8 cellular contexts compared by ENCODE assay signal in genomic region chr16:19804538-19805323, GRCh38.
DNase-seq lines count a peak whose midpoint lies in the region; ATAC-seq, FAIRE-seq and TF ChIP-seq lines count a peak whose summit lies in the region.

No MANE protein-coding gene starts in this region.

- no peak overlapping the region for H2BK5ac ChIP-seq in IMR-90 (ENCODE audit: low read depth, low read length, poor library complexity, severe bottlenecking)

- H3K27me3 ChIP-seq in IMR-90 (ENCODE audit: control insufficient read depth, insufficient read depth, low read length) (no peaks in the 10 kb centered on the region), HepG2 (ENCODE audit: control insufficient read depth in 1 of 2, insufficient read depth in 2 of 2, low read length in 2 of 2) (no peaks in the 10 kb centered on the region), thyroid gland (no peaks in the 10 kb centered on the region)

- BruUV-seq in IMR-90 (replicated peaks; lab: Mats Ljungman, UMichigan), result no TSS peak
- no TSS peak for BruUV-seq in HepG2 (replicated peaks; lab: Mats Ljungman, UMichigan)

- no peaks in the 10 kb centered on the region for H3K9me3 Mint-ChIP-seq in activated naive CD4-positive, alpha-beta T cell treated with anti-CD3 and anti-CD28 coated beads, Interleukin-2, amount 50 U/mL, for 24 hours

- H3K56ac ChIP-seq in IMR-90 (ENCODE audit: extremely low read depth, insufficient read depth, low read length), result no peak overlapping the region; the same call in 1 of the 2 replicates

- H4K5ac ChIP-seq in IMR-90 (ENCODE audit: low read depth, low read length), result no peak overlapping the region

- no peak overlapping the region for H2BK15ac ChIP-seq in IMR-90 (ENCODE audit: low read depth, low read length)

- H3K9me1 ChIP-seq in IMR-90 (ENCODE audit: insufficient read depth, low read length), result peaks cover 4% of the 10 kb centered on the region; the same call in 1 of the 2 replicates

- no peak overlapping the region for H2AK9ac ChIP-seq in IMR-90 (replicated peaks; ENCODE audit: low read depth, low read length, poor library complexity)

- no peak overlapping the region for H4K8ac ChIP-seq in IMR-90 (ENCODE audit: low read depth in 2 of 2, low read length in 2 of 2)

- in situ Hi-C loops in IMR-90 (cut with MboI; ENCODE audit: low sequenced_read_pairs), result no loop called here
- in situ Hi-C loops in HepG2 (cut with HindIII; ENCODE audit: extremely low pct_ligation_motif_present, low pct_unique_long_range_greater_than_20kb), result no loop called here

- peaks cover 8% of the 10 kb centered on the region for H3K9me3 ChIP-seq in IMR-90 (ENCODE audit: control insufficient read depth, insufficient read depth, low read length)
- peaks cover 15% of the 10 kb centered on the region for H3K9me3 ChIP-seq in HepG2 (ENCODE audit: low read length)
- no peaks in the 10 kb centered on the region for H3K9me3 ChIP-seq in thyroid gland

- H2AFZ ChIP-seq in IMR-90 (replicated peaks; ENCODE audit: low read length, poor library complexity) (no peak overlapping the region), HepG2 (ENCODE audit: low read length) (no peak overlapping the region)

- H2AK5ac ChIP-seq in IMR-90 (ENCODE audit: low read depth, low read length), result peak overlapping the region; percentile 28; the same call in 1 of the 2 replicates

- H3K36me3 ChIP-seq in IMR-90 (ENCODE audit: control insufficient read depth, insufficient read depth, low read length) (no peaks in the 10 kb centered on the region), HepG2 (replicated peaks in 1 of 2; ENCODE audit: control insufficient read depth in 1 of 2, insufficient read depth in 2 of 2, low read length in 2 of 2) (no peaks in the 10 kb centered on the region), thyroid gland (no peaks in the 10 kb centered on the region)

- no peak overlapping the region for H4K91ac ChIP-seq in IMR-90 (ENCODE audit: insufficient read depth, low read depth, low read length)

- H3K79me2 ChIP-seq in HepG2 (ENCODE audit: insufficient read depth, low read length), result no peaks in the 10 kb centered on the region

- no peak for TF ChIP-seq EP300 in HepG2 (IDR thresholded peaks at IDR 0.05; ENCODE audit: low read depth in 2 of 2, low read length in 2 of 2)
- TF ChIP-seq EP300 in HepG2 (CRISPR knock-in tag; IDR thresholded peaks at IDR 0.05; ENCODE audit: borderline replicate concordance), result no peak

- no peak for DNase-seq in IMR-90
- peak; percentile 51 for DNase-seq in NOMO-1 treated with dmso at 0.1 percent for 144 hours (lab: John Stamatoyannopoulos, UW; ENCODE audit: unreplicated experiment)
- no peak for DNase-seq in HepG2 (ENCODE audit: low spot score)
- peak; percentile 55 to 62 for DNase-seq in thyroid gland
- no peak for DNase-seq in SK-N-DZ (ENCODE audit: low spot score)
- no peak for DNase-seq in NK-92 treated with Interleukin-12 subunit alpha and Interleukin-12 subunit beta, amount 100 ng/mL, for 24 hours (lab: John Stamatoyannopoulos, UW)

- H2BK120ac ChIP-seq in IMR-90 (ENCODE audit: low read depth, low read length), result no peak overlapping the region

- TF ChIP-seq POLR2A in IMR-90 (IDR thresholded peaks at IDR 0.05; ENCODE audit: low read depth, low read length) (no peak), HepG2 (IDR thresholded peaks at IDR 0.05; ENCODE audit: insufficient read depth in 1 of 2, low read depth in 2 of 2, low read length in 2 of 2) (no peak), thyroid gland (IDR thresholded peaks at IDR 0.05) (no peak)

- intact Hi-C loops in IMR-90 (cut with micrococcal nuclease), result loop anchor here (5.0 kb wide), 1 partner anchor 52 kb away; no protein-coding TSS in a partner anchor
- intact Hi-C loops in HepG2 (cut with micrococcal nuclease; ENCODE audit: unreplicated experiment), result no loop called here
- intact Hi-C loops in thyroid gland (cut with DNase I), result no loop called here

- H3K4me3 Mint-ChIP-seq in activated naive CD4-positive, alpha-beta T cell treated with anti-CD3 and anti-CD28 coated beads, Interleukin-2, amount 50 U/mL, for 24 hours, result peak overlapping the region; percentile 80

- CTCF ChIA-PET in IMR-90 (lab: Yijun Ruan, JAX) (no interaction called here), HepG2 (lab: Yijun Ruan, JAX; ENCODE audit: low intra/inter-chr PET ratio, low total read pairs) (no interaction called here)

- POLR2A ChIA-PET in IMR-90 (lab: Charles Lee; ENCODE audit: unreplicated experiment), result no interaction called here
- POLR2A ChIA-PET in HepG2 (lab: Yijun Ruan, JAX), result no interaction called here

- H3K23ac ChIP-seq in IMR-90 (ENCODE audit: low read depth, low read length), result no peak overlapping the region

- H3K4me1 Mint-ChIP-seq in activated naive CD4-positive, alpha-beta T cell treated with anti-CD3 and anti-CD28 coated beads, Interleukin-2, amount 50 U/mL, for 24 hours, result peaks cover 28% of the 10 kb centered on the region

- H3K36me3 Mint-ChIP-seq in activated naive CD4-positive, alpha-beta T cell treated with anti-CD3 and anti-CD28 coated beads, Interleukin-2, amount 50 U/mL, for 24 hours, result peaks cover 2% of the 10 kb centered on the region

- ATAC-seq in IMR-90 (ENCODE audit: low read depth) (no peak), HepG2 (no peak), GM21526 (IDR thresholded peaks at IDR 0.05; ENCODE audit: low FRiP score, unreplicated experiment) (no peak)

- H3K4me3 ChIP-seq in IMR-90 (ENCODE audit: insufficient read depth, low read depth, low read length) (no peak overlapping the region), HepG2 (replicated peaks in 1 of 3; ENCODE audit: insufficient read depth in 1 of 3, low read depth in 2 of 3, low read length in 3 of 3) (no peak overlapping the region), thyroid gland (replicated peaks in 1 of 3) (no peak overlapping the region)

- no peaks in the 10 kb centered on the region for H3K27me3 Mint-ChIP-seq in activated naive CD4-positive, alpha-beta T cell treated with anti-CD3 and anti-CD28 coated beads, Interleukin-2, amount 50 U/mL, for 24 hours

- no peak overlapping the region for H3K27ac ChIP-seq in IMR-90 (ENCODE audit: insufficient read depth, low read length)
- H3K27ac ChIP-seq in HepG2 (ENCODE audit: extremely low read length, insufficient read depth, low read length), result no peak overlapping the region
- peak overlapping the region in 2 of 3 donors; percentile 29 to 33 for H3K27ac ChIP-seq in thyroid gland

- 80% methylated on average over 1 of the region's 10 CpGs; no CpG with 5 or more reads in 1 of the 2 experiments for WGBS in IMR-90 (ENCODE audit: extremely low coverage in 2 of 2, insufficient read length in 1 of 2), 2 experiments
- 59% methylated on average over 10 of the region's 10 CpGs for WGBS in HepG2 (ENCODE audit: low lambda C conversion rate)
- 51% methylated on average over 10 of the region's 10 CpGs for WGBS in thyroid gland, 2 donors

- H3K4ac ChIP-seq in IMR-90 (ENCODE audit: low read depth, low read length), result no peak overlapping the region

- dilution Hi-C loops in IMR-90 (cut with HindIII; ENCODE audit: low sequenced_read_pairs, unreplicated experiment), result no loop called here

- H2BK20ac ChIP-seq in IMR-90 (ENCODE audit: low read depth, low read length), result no peak overlapping the region

- no peaks in the 10 kb centered on the region; the same call in 1 of the 2 replicates for H4K20me1 ChIP-seq in IMR-90 (ENCODE audit: insufficient read depth, low read length)
- no peaks in the 10 kb centered on the region for H4K20me1 ChIP-seq in HepG2 (ENCODE audit: insufficient read depth, low read length)

- H3K79me1 ChIP-seq in IMR-90 (ENCODE audit: low read depth in 1 of 2, low read length in 2 of 2), result no peaks in the 10 kb centered on the region

- peak; percentile 39 for FAIRE-seq in HepG2 (lab: Jason Lieb, UNC)

- H3K9ac ChIP-seq in IMR-90 (ENCODE audit: low read depth, low read length), result no peak overlapping the region
- no peak overlapping the region for H3K9ac ChIP-seq in HepG2 (ENCODE audit: insufficient read depth, low read depth, low read length)

- TF ChIP-seq RAD21 in IMR-90 (IDR thresholded peaks at IDR 0.05; ENCODE audit: low read length) (no peak), HepG2 (CRISPR knock-in tag; IDR thresholded peaks at IDR 0.05) (no peak)

- H3K4me1 ChIP-seq in IMR-90 (ENCODE audit: control insufficient read depth, insufficient read depth, low read length) (peaks cover 5% of the 10 kb centered on the region), HepG2 (ENCODE audit: insufficient read depth, low read length) (peaks cover 12% of the 10 kb centered on the region), thyroid gland (peaks cover 25 to 46% of the 10 kb centered on the region in 2 donors)

- no peak overlapping the region for H3K4me2 ChIP-seq in IMR-90 (ENCODE audit: low read depth, low read length)
- H3K4me2 ChIP-seq in HepG2 (ENCODE audit: low read depth, low read length), result no peak overlapping the region

- H3K14ac ChIP-seq in IMR-90 (replicated peaks; ENCODE audit: low read depth, low read length), result no peak overlapping the region

- H3K27ac Mint-ChIP-seq in activated naive CD4-positive, alpha-beta T cell treated with anti-CD3 and anti-CD28 coated beads, Interleukin-2, amount 50 U/mL, for 24 hours, result peak overlapping the region; percentile 32

- TF ChIP-seq CTCF in IMR-90 (conservative IDR thresholded peaks at IDR 0.05; ENCODE audit: low read depth, low read length) (no peak), HepG2 (CRISPR knock-in tag; IDR thresholded peaks at IDR 0.05) (no peak), thyroid gland (IDR thresholded peaks at IDR 0.05) (no peak)

- H3K18ac ChIP-seq in IMR-90 (ENCODE audit: low read depth, low read length), result no peak overlapping the region

TF ChIP-seq in IMR-90, 13 proteins besides CTCF, POLR2A, EP300 and RAD21:
- TF ChIP-seq BHLHE40 (IDR thresholded peaks at IDR 0.05; ENCODE audit: low read depth, low read length), result no peak
TF ChIP-seq in IMR-90: peak in this region for 0.

TF ChIP-seq in HepG2, 621 proteins besides CTCF, POLR2A, EP300 and RAD21 (continues in another document):
- no peak for TF ChIP-seq MIER3 (CRISPR knock-in tag; IDR thresholded peaks at IDR 0.05; ENCODE audit: borderline replicate concordance)
- no peak for TF ChIP-seq TOE1 (CRISPR knock-in tag; IDR thresholded peaks at IDR 0.05)
- TF ChIP-seq ZNF101 (CRISPR knock-in tag; IDR thresholded peaks at IDR 0.05; ENCODE audit: borderline replicate concordance, low read depth), result no peak
- no peak for TF ChIP-seq REXO4 (CRISPR knock-in tag; IDR thresholded peaks at IDR 0.05; ENCODE audit: borderline replicate concordance)
- no peak for TF ChIP-seq RORA (CRISPR knock-in tag; IDR thresholded peaks at IDR 0.05)

Comparison
In these comparisons a context has a peak if more than half of its experiments do, and no peak if none do; other contexts are left out.
1. DNase-seq: peak in NOMO-1 treated with dmso at 0.1 percent for 144 hours (single experiment) and thyroid gland (2 of 2); none in IMR-90 (single experiment), HepG2 (single experiment), SK-N-DZ (single experiment) and NK-92 treated with Interleukin-12 subunit alpha and Interleukin-12 subunit beta, amount 100 ng/mL, for 24 hours (single experiment).
2. H3K27ac ChIP-seq: peak in thyroid gland (2 of 3); none in IMR-90 (single experiment) and HepG2 (single experiment).